In genomic region chr12:43815416-43815815, GRCh38 we compare ENCODE assay signal across 1 cellular context.
TF ChIP-seq lines count a peak whose summit lies in the region.

No MANE protein-coding gene starts in this region.

TF ChIP-seq in IMR-90, 13 proteins besides CTCF, POLR2A, EP300 and RAD21 (continued from another document):
- TF ChIP-seq USF2 (IDR thresholded peaks at IDR 0.05; ENCODE audit: low read depth, low read length) (no peak), NFE2L2 (IDR thresholded peaks at IDR 0.05; ENCODE audit: low read depth, low read length) (no peak), RCOR1 (IDR thresholded peaks at IDR 0.05; ENCODE audit: insufficient replicate concordance, low read length) (no peak), RFX5 (IDR thresholded peaks at IDR 0.05; ENCODE audit: low read depth, low read length) (no peak), MAZ (IDR thresholded peaks at IDR 0.05; ENCODE audit: borderline replicate concordance, low read depth, low read length) (no peak), FOS (IDR thresholded peaks at IDR 0.05; ENCODE audit: low read depth, low read length) (no peak), MXI1 (IDR thresholded peaks at IDR 0.05; ENCODE audit: borderline replicate concordance, low read depth, low read length) (no peak), CHD1 (IDR thresholded peaks at IDR 0.05; ENCODE audit: low read depth, low read length) (no peak)
